25 cellular contexts compared by ENCODE assay signal in genomic region chrX:103780701-103781402, GRCh38. TPM values are rescaled to one million over a fixed set of nuclear protein-coding genes. Genes with fewer than 3 reads are reported as not detected.
A peak's percentile ranks its signal among the peaks of the same experiment; 100 is the strongest.
DNase-seq lines count a peak whose midpoint lies in the region; TF ChIP-seq lines count a peak whose summit lies in the region.
"Had no signal": no experiment of that assay in that cellular context is flagged by ENCODE, and none has a peak within 500 bp of the region (broad histone marks: within the 10 kb centered on the region; RNA-seq: fewer than 3 reads in every experiment).

No MANE protein-coding gene starts in this region.

- no peak overlapping the region for H3K4me3 ChIP-seq in neural progenitor cell
- H3K4me3 ChIP-seq: lung had no signal

- peak overlapping the region; percentile 60 for H3K4me2 ChIP-seq in neural progenitor cell

- peak overlapping the region; percentile 33 for H3K4me3 Mint-ChIP-seq in neural progenitor cell
- H3K4me3 Mint-ChIP-seq: activated CD4-positive, alpha-beta T cell treated with anti-CD3 and anti-CD28 coated beads, Interleukin-2, amount 10 ng/mL, durations not matched to agents 7 days and 5 days; activated naive CD8-positive, alpha-beta T cell treated with anti-CD3 and anti-CD28 coated beads, Interleukin-2, amount 10 ng/mL, durations not matched to agents 7 days and 5 days; activated T-cell treated with anti-CD3 and anti-CD28 coated beads, Interleukin-2, amount 50 U/mL, for 24 hours; CD14-positive monocyte; T-helper 2 cell treated with Interferon-gamma antibody and Interleukin-4, amounts not matched to agents 5 μg/mL and 100 μg/mL, for 36 hours; type B pancreatic cell had no signal

- H4K20me1 ChIP-seq in neural progenitor cell (ENCODE audit: low read depth), result peaks cover 3% of the 10 kb centered on the region

- H3K27ac ChIP-seq in angular gyrus (ENCODE audit: low read depth, low read length), result peak overlapping the region; percentile 86
- H3K27ac ChIP-seq in neural progenitor cell, result peak overlapping the region; percentile 80
- H3K27ac ChIP-seq in temporal lobe (ENCODE audit: low read depth, low read length), result peak overlapping the region; percentile 86

- H3K27me3 ChIP-seq in neural progenitor cell, result no peaks in the 10 kb centered on the region

- H3K9me3 Mint-ChIP-seq in neural progenitor cell, result no peaks in the 10 kb centered on the region
- H3K9me3 Mint-ChIP-seq: activated CD4-positive, alpha-beta T cell treated with anti-CD3 and anti-CD28 coated beads, Interleukin-2, amount 10 ng/mL, durations not matched to agents 7 days and 5 days; activated naive CD8-positive, alpha-beta T cell treated with anti-CD3 and anti-CD28 coated beads, Interleukin-2, amount 10 ng/mL, durations not matched to agents 7 days and 5 days; activated T-cell treated with anti-CD3 and anti-CD28 coated beads, Interleukin-2, amount 50 U/mL, for 24 hours; CD14-positive monocyte; T-helper 2 cell treated with Interferon-gamma antibody and Interleukin-4, amounts not matched to agents 5 μg/mL and 100 μg/mL, for 36 hours; type B pancreatic cell had no signal

- no peak overlapping the region for H3K9ac ChIP-seq in neural progenitor cell

- peak overlapping the region; percentile 72 for H3K27ac Mint-ChIP-seq in neural progenitor cell
- H3K27ac Mint-ChIP-seq: activated CD4-positive, alpha-beta T cell treated with anti-CD3 and anti-CD28 coated beads, Interleukin-2, amount 10 ng/mL, durations not matched to agents 7 days and 5 days; activated naive CD8-positive, alpha-beta T cell treated with anti-CD3 and anti-CD28 coated beads, Interleukin-2, amount 10 ng/mL, durations not matched to agents 7 days and 5 days; activated T-cell treated with anti-CD3 and anti-CD28 coated beads, Interleukin-2, amount 50 U/mL, for 24 hours; CD14-positive monocyte; T-helper 2 cell treated with Interferon-gamma antibody and Interleukin-4, amounts not matched to agents 5 μg/mL and 100 μg/mL, for 36 hours; type B pancreatic cell had no signal

- H2AFZ ChIP-seq in neural progenitor cell (replicated peaks), result no peak overlapping the region

- H3K36me3 ChIP-seq in neural progenitor cell, result no peaks in the 10 kb centered on the region

- peaks cover 86% of the 10 kb centered on the region for H3K4me1 ChIP-seq in neural progenitor cell

- peaks cover 76% of the 10 kb centered on the region for H3K4me1 Mint-ChIP-seq in neural progenitor cell
- H3K4me1 Mint-ChIP-seq: CD14-positive monocyte had no signal

- H3K9me3 ChIP-seq in neural progenitor cell (ENCODE audit: low read depth), result no peaks in the 10 kb centered on the region

- H3K79me2 ChIP-seq in neural progenitor cell (ENCODE audit: low read depth), result peaks cover 62% of the 10 kb centered on the region

- H3K36me3 Mint-ChIP-seq in neural progenitor cell, result no peaks in the 10 kb centered on the region
- H3K36me3 Mint-ChIP-seq: activated naive CD8-positive, alpha-beta T cell treated with anti-CD3 and anti-CD28 coated beads, Interleukin-2, amount 10 ng/mL, durations not matched to agents 7 days and 5 days; CD14-positive monocyte; type B pancreatic cell had no signal

- no peak for TF ChIP-seq CTCF in neural progenitor cell (IDR thresholded peaks at IDR 0.05)

- peaks cover 44% of the 10 kb centered on the region for H3F3A ChIP-seq in neural progenitor cell (ENCODE audit: low read depth)

- peaks cover 5% of the 10 kb centered on the region for H3K27me3 Mint-ChIP-seq in neural progenitor cell (ENCODE audit: insufficient read depth, low read depth)

- DNase-seq in foreskin melanocyte (peak; percentile 90), neural progenitor cell (ENCODE audit: low spot score) (peak; percentile 60), NCI-H345 treated with DMSO at 0.1 percent for 48 hours (lab: John Stamatoyannopoulos, UW; ENCODE audit: unreplicated experiment) (no peak), DMS153 (lab: John Stamatoyannopoulos, UW) (no peak)
- no peak for DNase-seq in activated CD4-positive, alpha-beta T cell treated with anti-CD3 and anti-CD28 coated beads for 48 hours
- DNase-seq: activated CD4-positive, alpha-beta T cell treated with anti-CD3 and anti-CD28 coated beads, Interleukin-2, amount 10 ng/mL, durations not matched to agents 7 days and 5 days; activated gamma-delta T cell; activated naive CD8-positive, alpha-beta T cell treated with anti-CD3 and anti-CD28 coated beads, Interleukin-2, amount 10 ng/mL, durations not matched to agents 7 days and 5 days; activated T-cell treated with anti-CD3 and anti-CD28 coated beads, Interleukin-2, amount 50 U/mL, for 24 hours; Calu3; cerebellar nuclear complex; Karpas-422; kidney glomerular epithelial cell; NCI-H1436 treated with DMSO at 0.1 percent for 48 hours; NCI-H2107; NCI-H524; PC-3; small intestine; stimulated activated CD8-positive, alpha-beta memory T cell treated with anti-CD3 and anti-CD28 coated beads, Interleukin-4, amount 100 ng/mL, for 48 hours had no signal

RNA-seq across cellular contexts. Expression of gene PLP1, which starts 4.2 kb away (rescaled TPM):
- total RNA-seq in neural progenitor cell (ENCODE audit: low replicate concordance) (106 and 107 TPM in 2 replicates), temporal lobe (10.1 TPM)
- total RNA-seq: activated CD4-positive, alpha-beta T cell treated with anti-CD3 and anti-CD28 coated beads, Interleukin-2, amount 10 ng/mL, durations not matched to agents 7 days and 5 days; activated naive CD8-positive, alpha-beta T cell treated with anti-CD3 and anti-CD28 coated beads, Interleukin-2, amount 10 ng/mL, durations not matched to agents 7 days and 5 days; Calu3; PC-3 had no signal

RNA-seq across cellular contexts. Expression of gene RAB9B, which starts 51.2 kb away (rescaled TPM):
- total RNA-seq in neural progenitor cell (ENCODE audit: low replicate concordance) (2.2 and 2.4 TPM in 2 replicates), temporal lobe (33.2 TPM)

Comparison
In these comparisons a context has a peak if more than half of its experiments do, and no peak if none do; other contexts are left out.
1. DNase-seq: peak in foreskin melanocyte (single experiment) and neural progenitor cell (single experiment); none in NCI-H345 treated with DMSO at 0.1 percent for 48 hours (single experiment), DMS153 (single experiment) and activated CD4-positive, alpha-beta T cell treated with anti-CD3 and anti-CD28 coated beads for 48 hours (single experiment).
2. RNA of gene RAB9B, which starts 51.2 kb away (total RNA-seq): 33.2 TPM in temporal lobe (single experiment); 2.2 to 2.4 TPM in neural progenitor cell; every median in the first group is over 10 times any median in the second.
3. Peak in every context shown above with its lines, with median percentiles within 50 percentile points of each other: H3K27ac ChIP-seq.